In genomic region chr16:46759309-46759708, GRCh38 we compare ENCODE assay signal across 1 cellular context.
TF ChIP-seq lines count a peak whose summit lies in the region.

No MANE protein-coding gene starts in this region.

TF ChIP-seq in HepG2, 621 proteins besides CTCF, POLR2A, EP300 and RAD21:
- peak; percentile 76 for TF ChIP-seq ZNF629 (CRISPR knock-in tag; conservative IDR thresholded peaks at IDR 0.05)
- no peak for TF ChIP-seq ZNF264 (CRISPR knock-in tag; IDR thresholded peaks at IDR 0.05)
